Comparison of ENCODE assay signal across 19 cellular contexts in the genomic region with DNA sequence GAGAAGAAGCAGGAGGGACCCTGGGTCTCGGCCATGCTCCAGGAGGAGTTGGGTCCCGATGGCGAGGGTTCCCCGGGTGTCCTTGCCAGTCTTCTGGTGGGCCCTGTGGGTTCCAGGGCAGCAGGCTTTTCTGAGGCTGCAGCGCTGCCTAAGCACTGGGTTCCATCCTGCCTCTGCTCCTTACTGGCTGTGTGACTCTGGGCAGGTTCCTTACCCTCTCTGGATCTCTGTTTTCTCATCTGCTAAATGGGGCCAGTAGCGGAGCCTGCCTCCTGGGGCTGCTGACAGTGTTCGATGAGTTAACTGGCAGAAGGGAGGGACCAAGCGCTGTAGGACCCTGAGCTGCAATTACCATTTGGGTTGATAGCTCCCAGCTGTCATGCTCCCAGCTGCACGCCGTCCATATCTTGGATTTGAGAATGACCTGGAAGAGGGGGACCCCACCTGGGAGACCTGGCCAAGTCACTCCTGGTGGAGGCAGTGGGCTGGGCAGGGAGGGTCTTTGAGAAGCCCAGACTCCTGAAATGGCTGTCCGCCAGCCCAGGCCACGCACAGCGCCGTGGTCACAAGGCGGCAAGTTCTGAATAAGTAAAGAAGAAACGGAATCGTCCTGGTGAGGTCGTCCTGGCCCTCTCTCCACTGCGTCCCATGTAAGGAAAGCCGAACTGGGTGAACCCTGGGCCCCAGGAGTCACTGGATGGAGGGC. TPM values are rescaled to one million over a fixed set of nuclear protein-coding genes. Genes with fewer than 3 reads are reported as not detected.
A peak's percentile ranks its signal among the peaks of the same experiment; 100 is the strongest.
DNase-seq lines count a peak whose midpoint lies in the region; ATAC-seq and TF ChIP-seq lines count a peak whose summit lies in the region.
"Had no signal": no experiment of that assay in that cellular context is flagged by ENCODE, and none has a peak within 500 bp of the region (broad histone marks: within the 10 kb centered on the region; RNA-seq: fewer than 3 reads in every experiment).

No MANE protein-coding gene starts in this region.

- H3K36me3 ChIP-seq in Loucy (ENCODE audit: insufficient read depth, low read length) (peaks cover 6% of the 10 kb centered on the region; the same call in 1 of the 2 replicates), ectodermal cell (ENCODE audit: control insufficient read depth, insufficient read depth, low read length) (no peaks in the 10 kb centered on the region), transverse colon (no peaks in the 10 kb centered on the region)
- H3K36me3 ChIP-seq: tibial nerve had no signal

- H4K20me1 ChIP-seq in Loucy (ENCODE audit: insufficient read depth, low read length, poor library complexity, severe bottlenecking): peaks cover 53% of the 10 kb centered on the region

- no peak for DNase-seq in naive thymus-derived CD8-positive, alpha-beta T cell
- DNase-seq in transverse colon (no peak), HEK293T (ENCODE audit: extremely low spot score) (no peak)
- DNase-seq in activated CD4-positive, alpha-beta T cell treated with anti-CD3 and anti-CD28 coated beads for 36 hours: no peak
- no peak for DNase-seq in stimulated activated naive CD4-positive, alpha-beta T cell (lab: John Stamatoyannopoulos, UW)
- DNase-seq: activated CD8-positive, alpha-beta memory T cell treated with anti-CD3 and anti-CD28 coated beads for 24 hours; BE2C; cerebellar nuclear complex; DMS153; foreskin melanocyte; HCEC 1CT; NCI-H1092; NCI-H2107; NCI-H774 had no signal

- no peak overlapping the region for H3K4me3 Mint-ChIP-seq in naive thymus-derived CD8-positive, alpha-beta T cell
- no peak overlapping the region for H3K4me3 Mint-ChIP-seq in activated CD4-positive, alpha-beta T cell treated with anti-CD3 and anti-CD28 coated beads for 36 hours
- H3K4me3 Mint-ChIP-seq: activated T-helper 17 cell treated with anti-CD3 and anti-CD28 coated beads, Interleukin-2, amount 50 U/mL, for 72 hours had no signal

- peaks cover 91% of the 10 kb centered on the region for H3K79me2 ChIP-seq in Loucy (ENCODE audit: insufficient read depth, low read length)

- in situ Hi-C loops in transverse colon (cut with MboI; ENCODE audit: low pct_ligation_motif_present in 1 of 4, low pct_unique_long_range_greater_than_20kb in 1 of 4, low sequenced_read_pairs in 3 of 4): no loop called here

- peak overlapping the region; percentile 95 for H3K4me2 ChIP-seq in Loucy (ENCODE audit: low read depth, low read length, poor library complexity, severe bottlenecking)

- no peaks in the 10 kb centered on the region for H3K27me3 ChIP-seq in Loucy (ENCODE audit: insufficient read depth, low read length, poor library complexity, severe bottlenecking)
- H3K27me3 ChIP-seq in ectodermal cell (ENCODE audit: control insufficient read depth, insufficient read depth, low read length, poor library complexity, severe bottlenecking): peaks cover 14% of the 10 kb centered on the region
- no peaks in the 10 kb centered on the region for H3K27me3 ChIP-seq in transverse colon
- H3K27me3 ChIP-seq: BE2C, tibial nerve had no signal

- H3K9me3 ChIP-seq in Loucy (ENCODE audit: insufficient read depth, low read depth, low read length): no peaks in the 10 kb centered on the region
- no peaks in the 10 kb centered on the region for H3K9me3 ChIP-seq in ectodermal cell (ENCODE audit: control insufficient read depth, low read length)
- no peaks in the 10 kb centered on the region for H3K9me3 ChIP-seq in transverse colon
- H3K9me3 ChIP-seq: BE2C had no signal

- intact Hi-C loops in transverse colon (cut with DNase I; ENCODE audit: low total_unique reads): no loop called here
- intact Hi-C loops in activated CD4-positive, alpha-beta T cell treated with anti-CD3 and anti-CD28 coated beads for 36 hours (cut with DNase I, micrococcal nuclease): no loop called here

- H3F3A ChIP-seq in Loucy (ENCODE audit: low read depth): peaks cover 45% of the 10 kb centered on the region

- peak overlapping the region in 9 of 10 donors; percentile 35 to 89 (median 67) for H3K27ac Mint-ChIP-seq in naive thymus-derived CD8-positive, alpha-beta T cell
- H3K27ac Mint-ChIP-seq in activated CD4-positive, alpha-beta T cell treated with anti-CD3 and anti-CD28 coated beads for 36 hours: no peak overlapping the region
- H3K27ac Mint-ChIP-seq: activated T-helper 17 cell treated with anti-CD3 and anti-CD28 coated beads, Interleukin-2, amount 50 U/mL, for 72 hours had no signal

- TF ChIP-seq EP300 in transverse colon (IDR thresholded peaks at IDR 0.05; ENCODE audit: low read depth): no peak

- peaks cover 0 to 7% (median 0%) of the 10 kb centered on the region in 3 donors for H3K36me3 Mint-ChIP-seq in naive thymus-derived CD8-positive, alpha-beta T cell
- peaks cover 4% of the 10 kb centered on the region for H3K36me3 Mint-ChIP-seq in activated CD4-positive, alpha-beta T cell treated with anti-CD3 and anti-CD28 coated beads for 36 hours (ENCODE audit: low read depth)

- H3K4me1 ChIP-seq in Loucy (ENCODE audit: insufficient read depth, low read length, poor library complexity, severe bottlenecking) (peaks cover 83% of the 10 kb centered on the region), ectodermal cell (ENCODE audit: control insufficient read depth, insufficient read depth, low read length) (peaks cover 42% of the 10 kb centered on the region), transverse colon (peaks cover 54 to 94% (median 86%) of the 10 kb centered on the region in 4 donors)

- H3K4me1 Mint-ChIP-seq in naive thymus-derived CD8-positive, alpha-beta T cell: peaks cover 40 to 88% (median 86%) of the 10 kb centered on the region in 4 donors
- peaks cover 45% of the 10 kb centered on the region for H3K4me1 Mint-ChIP-seq in activated CD4-positive, alpha-beta T cell treated with anti-CD3 and anti-CD28 coated beads for 36 hours

- H2AFZ ChIP-seq in Loucy (ENCODE audit: low read length): no peak overlapping the region

- no peak for TF ChIP-seq POLR2A in transverse colon (IDR thresholded peaks at IDR 0.05)

- 75% methylated on average over 20 of the region's 20 CpGs for WGBS in ectodermal cell, 2 experiments
- 76% methylated on average over 20 of the region's 20 CpGs; no CpG with 5 or more reads in 1 of the 2 donors for WGBS in transverse colon (ENCODE audit: low coverage in 1 of 2), 2 donors

- H3K9me2 ChIP-seq in Loucy (replicated peaks; ENCODE audit: low read depth, low read length): no peaks in the 10 kb centered on the region

- TF ChIP-seq CTCF in Loucy (conservative IDR thresholded peaks at IDR 0.05; ENCODE audit: low read length) (no peak), transverse colon (IDR thresholded peaks at IDR 0.05) (no peak)

- H3K9ac ChIP-seq in Loucy (ENCODE audit: low read depth, low read length, poor library complexity, severe bottlenecking): peak overlapping the region; percentile 85

- CTCF ChIA-PET in activated CD4-positive, alpha-beta T cell treated with anti-CD3 and anti-CD28 coated beads for 36 hours (lab: Charles Lee): no interaction called here
- CTCF ChIA-PET in HEK293T (lab: Yijun Ruan, JAX): interaction anchor here (1.8 kb wide), 1 partner anchor 50 kb away, joined by 5 read pairs; no protein-coding TSS in a partner anchor

- peak overlapping the region; percentile 75 for H3K4me3 ChIP-seq in Loucy (ENCODE audit: low read length, poor library complexity, severe bottlenecking)
- H3K4me3 ChIP-seq in ectodermal cell (ENCODE audit: insufficient read depth, low read depth, low read length): no peak overlapping the region
- H3K4me3 ChIP-seq in transverse colon: no peak overlapping the region
- H3K4me3 ChIP-seq: tibial nerve had no signal

- H3K27me3 Mint-ChIP-seq in naive thymus-derived CD8-positive, alpha-beta T cell: no peaks in the 10 kb centered on the region
- H3K27me3 Mint-ChIP-seq in activated CD4-positive, alpha-beta T cell treated with anti-CD3 and anti-CD28 coated beads for 36 hours: no peaks in the 10 kb centered on the region
- H3K27me3 Mint-ChIP-seq: activated T-helper 17 cell treated with anti-CD3 and anti-CD28 coated beads, Interleukin-2, amount 50 U/mL, for 72 hours had no signal

- ATAC-seq in naive thymus-derived CD8-positive, alpha-beta T cell: no peak
- no peak for ATAC-seq in activated CD4-positive, alpha-beta T cell treated with anti-CD3 and anti-CD28 coated beads for 36 hours
- ATAC-seq: activated T-helper 17 cell treated with anti-CD3 and anti-CD28 coated beads, Interleukin-2, amount 50 U/mL, for 72 hours; sciatic nerve had no signal

- POLR2A ChIA-PET in naive thymus-derived CD8-positive, alpha-beta T cell (lab: Charles Lee): interaction anchor here (6.1 kb wide), 1 partner anchor 12 kb away, joined by 39 read pairs; no protein-coding TSS in a partner anchor
- POLR2A ChIA-PET in activated CD4-positive, alpha-beta T cell treated with anti-CD3 and anti-CD28 coated beads for 36 hours (lab: Charles Lee): no interaction called here
- POLR2A ChIA-PET in HEK293T (lab: Yijun Ruan, JAX): no interaction called here

- peaks cover 0 to 9% (median 0%) of the 10 kb centered on the region in 9 donors for H3K9me3 Mint-ChIP-seq in naive thymus-derived CD8-positive, alpha-beta T cell
- no peaks in the 10 kb centered on the region for H3K9me3 Mint-ChIP-seq in activated CD4-positive, alpha-beta T cell treated with anti-CD3 and anti-CD28 coated beads for 36 hours (ENCODE audit: low read depth)
- H3K9me3 Mint-ChIP-seq: activated T-helper 17 cell treated with anti-CD3 and anti-CD28 coated beads, Interleukin-2, amount 50 U/mL, for 72 hours had no signal

- H3K27ac ChIP-seq in ectodermal cell (ENCODE audit: insufficient read depth, low read depth, low read length, poor library complexity, severe bottlenecking): peak overlapping the region; percentile 70
- H3K27ac ChIP-seq in transverse colon: peak overlapping the region; percentile 84 to 96 (median 87)

TF ChIP-seq in HEK293T, 16 proteins besides CTCF, POLR2A, EP300 and RAD21:
- TF ChIP-seq HDGF (IDR thresholded peaks at IDR 0.05; ENCODE audit: borderline replicate concordance): no peak
- no peak for TF ChIP-seq BHLHE40 (IDR thresholded peaks at IDR 0.05; ENCODE audit: borderline replicate concordance)
- TF ChIP-seq TARDBP (IDR thresholded peaks at IDR 0.05): no peak
- TF ChIP-seq CTBP1 (IDR thresholded peaks at IDR 0.05; ENCODE audit: borderline replicate concordance): no peak
- TF ChIP-seq FOXM1 (IDR thresholded peaks at IDR 0.05; ENCODE audit: borderline replicate concordance): no peak
- TF ChIP-seq ZNF384 (IDR thresholded peaks at IDR 0.05): no peak
- TF ChIP-seq ELF4 (IDR thresholded peaks at IDR 0.05): no peak
- no peak for TF ChIP-seq SUZ12 (IDR thresholded peaks at IDR 0.05)

RNA-seq across cellular contexts. Expression of gene GSE1, which starts 47.2 kb away (rescaled TPM):
- polyA plus RNA-seq in ectodermal cell (2013, experiment 1 of 4): 22.2 TPM
- 29.1 TPM for polyA plus RNA-seq in ectodermal cell (2013, experiment 2 of 4)
- 22.7 TPM for polyA plus RNA-seq in ectodermal cell (2013, experiment 3 of 4)
- 23.8 TPM for polyA plus RNA-seq in ectodermal cell (2013, experiment 4 of 4)
- 10 to 100 TPM; 53.8 to 56.2 TPM for total RNA-seq in naive thymus-derived CD8-positive, alpha-beta T cell
- polyA plus RNA-seq in naive thymus-derived CD8-positive, alpha-beta T cell: 1 to 10 TPM; 1.5 to 2.9 (median 2.0) TPM
- 100 to 1,000 TPM; 100 to 139 (median 120) TPM for total RNA-seq in transverse colon
- total RNA-seq in activated CD4-positive, alpha-beta T cell treated with anti-CD3 and anti-CD28 coated beads for 36 hours: 10 to 100 TPM; 13.2 to 13.5 TPM
